ENCODE assay signal across 15 cellular contexts in the genomic region with DNA sequence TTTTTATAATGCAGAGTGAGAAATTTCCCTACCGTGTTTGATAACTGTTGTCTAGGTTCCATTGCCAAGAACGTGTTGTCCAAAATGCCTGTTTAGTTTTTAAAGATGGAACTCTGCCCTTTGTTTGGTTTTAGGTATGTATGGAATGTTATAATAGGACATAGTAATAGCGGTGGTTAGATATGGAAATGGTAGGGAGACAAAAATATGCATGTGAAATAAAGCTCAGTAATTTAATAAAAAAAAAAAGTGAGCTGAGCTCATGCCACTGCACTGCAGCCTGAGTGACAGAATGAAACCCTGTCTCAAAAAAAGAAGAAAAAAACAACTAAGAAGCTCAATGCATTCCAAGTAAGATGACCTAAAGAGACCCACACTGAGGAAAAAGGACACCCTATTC.
DNase-seq lines count a peak whose midpoint lies in the region; TF ChIP-seq lines count a peak whose summit lies in the region.
"Had no signal": no experiment of that assay in that cellular context is flagged by ENCODE, and none has a peak within 500 bp of the region (broad histone marks: within the 10 kb centered on the region; RNA-seq: fewer than 3 reads in every experiment).

No MANE protein-coding gene starts in this region.

- TF ChIP-seq CTCF in AG10803 (conservative IDR thresholded peaks at IDR 0.05; ENCODE audit: low read length) (no peak), fibroblast of pulmonary artery (IDR thresholded peaks at IDR 0.05; ENCODE audit: low read length, missing control alignments) (no peak)

- DNase-seq in AG10803 (ENCODE audit: low read depth) (peak; percentile 27), NCI-H226 (peak; percentile 6), astrocyte of the hippocampus (ENCODE audit: low read depth, low spot score) (peak; percentile 52), fibroblast of pulmonary artery (ENCODE audit: low read depth) (peak; percentile 38), iPS-NIHi11 (ENCODE audit: low spot score) (no peak), NCI-H2227 (lab: John Stamatoyannopoulos, UW; ENCODE audit: unreplicated experiment) (no peak)
- no peak for DNase-seq in stimulated activated CD4-positive, alpha-beta T cell treated with anti-CD3 and anti-CD28 coated beads, Interleukin-2, amount 100 ng/mL, for 48 hours
- no peak for DNase-seq in NK-92 treated with Interleukin-12 subunit alpha and Interleukin-12 subunit beta, amount 100 ng/mL, for 24 hours (lab: John Stamatoyannopoulos, UW)
- DNase-seq: 8988T; CD4-positive, CD25-positive, alpha-beta regulatory T cell; DMS53; GOT3; H9 had no signal

- H3K4me3 ChIP-seq in AG10803 (ENCODE audit: low read length) = no peak overlapping the region
- H3K4me3 ChIP-seq in fibroblast of pulmonary artery (replicated peaks; ENCODE audit: low read depth, low read length) = no peak overlapping the region
- H3K4me3 ChIP-seq: BLaER1 treated with 17β-estradiol and CSF1 and Interleukin-3, amounts not matched to agents 10 nM and 100 nM; GM12878 had no signal

Comparison
In these comparisons a context has a peak if more than half of its experiments do, and no peak if none do; other contexts are left out.
1. DNase-seq: peak in AG10803 (single experiment), NCI-H226 (single experiment), astrocyte of the hippocampus (single experiment) and fibroblast of pulmonary artery (single experiment); none in stimulated activated CD4-positive, alpha-beta T cell treated with anti-CD3 and anti-CD28 coated beads, Interleukin-2, amount 100 ng/mL, for 48 hours (0 of 2), iPS-NIHi11 (single experiment), NCI-H2227 (single experiment) and NK-92 treated with Interleukin-12 subunit alpha and Interleukin-12 subunit beta, amount 100 ng/mL, for 24 hours (single experiment).